In the genomic region with DNA sequence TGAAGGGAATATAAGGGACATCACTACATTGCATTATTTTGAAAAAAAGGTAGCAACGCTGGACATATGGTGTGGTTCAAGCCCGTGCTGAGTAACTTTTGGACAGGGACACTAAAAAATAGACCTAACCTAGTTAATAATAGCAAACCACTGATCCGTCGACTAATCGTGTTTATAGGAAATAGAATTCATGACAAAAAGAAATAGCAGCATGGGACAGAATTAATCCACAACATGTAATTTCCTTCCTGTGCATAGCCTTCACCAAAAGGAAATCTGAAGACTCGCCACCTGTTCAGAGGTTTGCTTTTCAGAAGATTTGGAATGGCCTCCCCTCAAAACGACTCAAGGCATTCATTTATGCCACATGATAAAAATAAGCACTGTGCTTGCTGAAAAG, we compare ENCODE assay signal across 30 cellular contexts.
"Had no signal": no experiment of that assay in that cellular context is flagged by ENCODE, and none has a peak within 500 bp of the region (broad histone marks: within the 10 kb centered on the region; RNA-seq: fewer than 3 reads in every experiment).

No MANE protein-coding gene starts in this region.

- ATAC-seq: activated CD8-positive, alpha-beta T cell treated with anti-CD3 and anti-CD28 coated beads for 36 hours; activated naive CD4-positive, alpha-beta T cell treated with anti-CD3 and anti-CD28 coated beads, Interleukin-2, amount 50 U/mL, for 72 hours; activated T-cell treated with anti-CD3 and anti-CD28 coated beads, Interleukin-2, amount 50 U/mL, for 4 hours; activated T-cell treated with anti-CD3 and anti-CD28 coated beads, Interleukin-2, amount 50 U/mL, for 72 hours; activated T-helper 17 cell treated with anti-CD3 and anti-CD28 coated beads, Interleukin-2, amount 50 U/mL, for 72 hours; body of pancreas; T-helper 17 cell had no signal

- DNase-seq: activated B cell treated with CpG ODN at 0.5 μM for 24 hours; activated CD4-positive, alpha-beta memory T cell treated with anti-CD3 and anti-CD28 coated beads for 36 hours; activated CD4-positive, alpha-beta T cell treated with anti-CD3 and anti-CD28 coated beads for 4 hours; activated CD4-positive, alpha-beta T cell treated with anti-CD3 and anti-CD28 coated beads, Interleukin-2, amount 10 ng/mL, durations not matched to agents 24 days and 14 days; activated CD4-positive, alpha-beta T cell treated with anti-CD3 and anti-CD28 coated beads, Interleukin-2, amount 50 U/mL, for 1 hour; activated CD4-positive, alpha-beta T cell treated with anti-CD3 and anti-CD28 coated beads, Interleukin-2, amount 50 U/mL, for 4 hours; activated CD4-positive, CD25-positive, alpha-beta regulatory T cell treated with anti-CD3 and anti-CD28 coated beads, Interleukin-2, amount 50 U/mL, for 72 hours; activated CD8-positive, alpha-beta memory T cell treated with anti-CD3 and anti-CD28 coated beads, Interleukin-2, amount 50 U/mL, for 4 hours; activated CD8-positive, alpha-beta T cell treated with anti-CD3 and anti-CD28 coated beads for 36 hours; activated effector memory CD4-positive, alpha-beta T cell treated with anti-CD3 and anti-CD28 coated beads, Interleukin-2, amount 50 U/mL, for 16 hours; activated gamma-delta T cell treated with Interleukin-2 at 50 U/mL for 16 hours; activated naive CD4-positive, alpha-beta T cell; activated naive CD4-positive, alpha-beta T cell treated with anti-CD3 and anti-CD28 coated beads for 36 hours; activated naive CD4-positive, alpha-beta T cell treated with anti-CD3 and anti-CD28 coated beads, Interleukin-2, amount 50 U/mL, for 16 hours; activated naive CD8-positive, alpha-beta T cell treated with anti-CD3 and anti-CD28 coated beads for 36 hours; activated T-cell treated with anti-CD3 and anti-CD28 coated beads for 4 hours; activated T-cell treated with anti-CD3 and anti-CD28 coated beads, Interleukin-2, amount 50 U/mL, for 1 hour; activated T-cell treated with anti-CD3 and anti-CD28 coated beads, Interleukin-2, amount 50 U/mL, for 4 hours; activated T-cell treated with anti-CD3 and anti-CD28 coated beads, Interleukin-2, amount 50 U/mL, for 72 hours; adrenal gland; amniotic stem cell; aorta; body of pancreas; brain microvascular endothelial cell; central memory CD4-positive, alpha-beta T cell; colonic mucosa; T-helper 17 cell; T1000 had no signal
